ENCODE assay signal across 1 cellular context in the genomic region with DNA sequence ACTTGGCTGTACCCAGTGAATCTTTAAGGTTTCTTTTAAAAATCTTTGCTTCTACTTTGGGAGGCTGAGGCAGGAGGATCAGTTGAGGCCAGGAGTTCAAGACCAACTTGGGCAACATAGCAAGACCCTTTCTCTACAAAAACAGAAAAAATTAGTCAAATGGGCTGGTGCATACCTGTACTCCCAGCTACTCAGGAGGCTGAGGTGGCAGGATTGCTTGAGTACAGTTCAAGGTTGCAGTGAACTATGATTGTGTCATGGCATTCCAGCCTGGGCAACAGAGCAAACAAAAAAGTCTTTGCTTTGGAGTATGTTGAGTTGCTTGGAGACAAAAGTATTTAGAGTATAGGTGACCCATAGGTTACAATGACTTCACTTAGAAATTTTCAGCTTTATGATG.
TF ChIP-seq lines count a peak whose summit lies in the region.

No MANE protein-coding gene starts in this region.

TF ChIP-seq in HepG2, 621 proteins besides CTCF, POLR2A, EP300 and RAD21 (continued from another document and continues in another):
- TF ChIP-seq, protein P1, sequence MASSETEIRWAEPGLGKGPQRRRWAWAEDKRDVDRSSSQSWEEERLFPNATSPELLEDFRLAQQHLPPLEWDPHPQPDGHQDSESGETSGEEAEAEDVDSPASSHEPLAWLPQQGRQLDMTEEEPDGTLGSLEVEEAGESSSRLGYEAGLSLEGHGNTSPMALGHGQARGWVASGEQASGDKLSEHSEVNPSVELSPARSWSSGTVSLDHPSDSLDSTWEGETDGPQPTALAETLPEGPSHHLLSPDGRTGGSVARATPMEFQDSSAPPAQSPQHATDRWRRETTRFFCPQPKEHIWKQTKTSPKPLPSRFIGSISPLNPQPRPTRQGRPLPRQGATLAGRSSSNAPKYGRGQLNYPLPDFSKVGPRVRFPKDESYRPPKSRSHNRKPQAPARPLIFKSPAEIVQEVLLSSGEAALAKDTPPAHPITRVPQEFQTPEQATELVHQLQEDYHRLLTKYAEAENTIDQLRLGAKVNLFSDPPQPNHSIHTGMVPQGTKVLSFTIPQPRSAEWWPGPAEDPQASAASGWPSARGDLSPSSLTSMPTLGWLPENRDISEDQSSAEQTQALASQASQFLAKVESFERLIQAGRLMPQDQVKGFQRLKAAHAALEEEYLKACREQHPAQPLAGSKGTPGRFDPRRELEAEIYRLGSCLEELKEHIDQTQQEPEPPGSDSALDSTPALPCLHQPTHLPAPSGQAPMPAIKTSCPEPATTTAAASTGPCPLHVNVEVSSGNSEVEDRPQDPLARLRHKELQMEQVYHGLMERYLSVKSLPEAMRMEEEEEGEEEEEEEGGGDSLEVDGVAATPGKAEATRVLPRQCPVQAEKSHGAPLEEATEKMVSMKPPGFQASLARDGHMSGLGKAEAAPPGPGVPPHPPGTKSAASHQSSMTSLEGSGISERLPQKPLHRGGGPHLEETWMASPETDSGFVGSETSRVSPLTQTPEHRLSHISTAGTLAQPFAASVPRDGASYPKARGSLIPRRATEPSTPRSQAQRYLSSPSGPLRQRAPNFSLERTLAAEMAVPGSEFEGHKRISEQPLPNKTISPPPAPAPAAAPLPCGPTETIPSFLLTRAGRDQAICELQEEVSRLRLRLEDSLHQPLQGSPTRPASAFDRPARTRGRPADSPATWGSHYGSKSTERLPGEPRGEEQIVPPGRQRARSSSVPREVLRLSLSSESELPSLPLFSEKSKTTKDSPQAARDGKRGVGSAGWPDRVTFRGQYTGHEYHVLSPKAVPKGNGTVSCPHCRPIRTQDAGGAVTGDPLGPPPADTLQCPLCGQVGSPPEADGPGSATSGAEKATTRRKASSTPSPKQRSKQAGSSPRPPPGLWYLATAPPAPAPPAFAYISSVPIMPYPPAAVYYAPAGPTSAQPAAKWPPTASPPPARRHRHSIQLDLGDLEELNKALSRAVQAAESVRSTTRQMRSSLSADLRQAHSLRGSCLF (CRISPR knock-in tag; IDR thresholded peaks at IDR 0.05; ENCODE audit: borderline replicate concordance): no peak
- TF ChIP-seq, protein P2, sequence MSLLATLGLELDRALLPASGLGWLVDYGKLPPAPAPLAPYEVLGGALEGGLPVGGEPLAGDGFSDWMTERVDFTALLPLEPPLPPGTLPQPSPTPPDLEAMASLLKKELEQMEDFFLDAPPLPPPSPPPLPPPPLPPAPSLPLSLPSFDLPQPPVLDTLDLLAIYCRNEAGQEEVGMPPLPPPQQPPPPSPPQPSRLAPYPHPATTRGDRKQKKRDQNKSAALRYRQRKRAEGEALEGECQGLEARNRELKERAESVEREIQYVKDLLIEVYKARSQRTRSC (CRISPR knock-in tag; IDR thresholded peaks at IDR 0.05; ENCODE audit: low read depth): no peak
- TF ChIP-seq ATF7-NPFF (CRISPR knock-in tag; IDR thresholded peaks at IDR 0.05; ENCODE audit: low read depth) (no peak), KMT2A (CRISPR knock-in tag; IDR thresholded peaks at IDR 0.05) (no peak), ZBTB42 (CRISPR knock-in tag; IDR thresholded peaks at IDR 0.05) (no peak), ZNF33B (CRISPR knock-in tag; IDR thresholded peaks at IDR 0.05) (no peak), ZBTB7B (CRISPR knock-in tag; IDR thresholded peaks at IDR 0.05) (no peak), ZNF230 (CRISPR knock-in tag; IDR thresholded peaks at IDR 0.05) (no peak), SP5 (CRISPR knock-in tag; IDR thresholded peaks at IDR 0.05; ENCODE audit: borderline replicate concordance, low read depth) (0 out of 2 replicates have a peak, but pooled peaks have one; percentile 14), HOXA5 (CRISPR knock-in tag; IDR thresholded peaks at IDR 0.05) (no peak), HMG20B (CRISPR knock-in tag; conservative IDR thresholded peaks at IDR 0.05) (peak; percentile 70; the same call in 1 of the 2 replicates), EZH2 (conservative IDR thresholded peaks at IDR 0.05; ENCODE audit: low read depth, low read length) (no peak), ZMAT3 (CRISPR knock-in tag; conservative IDR thresholded peaks at IDR 0.05) (no peak), ZSCAN21 (CRISPR knock-in tag; IDR thresholded peaks at IDR 0.05; ENCODE audit: borderline replicate concordance) (no peak), FOXK1 (CRISPR knock-in tag; IDR thresholded peaks at IDR 0.05; ENCODE audit: borderline replicate concordance, low read depth) (peak; percentile 65; the same call in 1 of the 2 replicates), ZNF546 (CRISPR knock-in tag; conservative IDR thresholded peaks at IDR 0.05) (no peak), RXRA (CRISPR knock-in tag; IDR thresholded peaks at IDR 0.05) (peak; percentile 97; the same call in 1 of the 2 replicates), FOXA3 (CRISPR knock-in tag; IDR thresholded peaks at IDR 0.05) (peak; percentile 77), ZNF790 (CRISPR knock-in tag; IDR thresholded peaks at IDR 0.05; ENCODE audit: borderline replicate concordance) (no peak), ZNF180 (CRISPR knock-in tag; IDR thresholded peaks at IDR 0.05; ENCODE audit: borderline replicate concordance, low read depth) (no peak), FOXA1 (IDR thresholded peaks at IDR 0.05) (no peak), FOXA1 (CRISPR knock-in tag; IDR thresholded peaks at IDR 0.05) (peak; percentile 79), TBX3 (IDR thresholded peaks at IDR 0.05; ENCODE audit: borderline replicate concordance) (peak; percentile 82; the same call in 1 of the 2 replicates), ADNP (CRISPR knock-in tag; IDR thresholded peaks at IDR 0.05) (0 out of 2 replicates have a peak, but pooled peaks have one; percentile 47)
- TF ChIP-seq, protein P3, sequence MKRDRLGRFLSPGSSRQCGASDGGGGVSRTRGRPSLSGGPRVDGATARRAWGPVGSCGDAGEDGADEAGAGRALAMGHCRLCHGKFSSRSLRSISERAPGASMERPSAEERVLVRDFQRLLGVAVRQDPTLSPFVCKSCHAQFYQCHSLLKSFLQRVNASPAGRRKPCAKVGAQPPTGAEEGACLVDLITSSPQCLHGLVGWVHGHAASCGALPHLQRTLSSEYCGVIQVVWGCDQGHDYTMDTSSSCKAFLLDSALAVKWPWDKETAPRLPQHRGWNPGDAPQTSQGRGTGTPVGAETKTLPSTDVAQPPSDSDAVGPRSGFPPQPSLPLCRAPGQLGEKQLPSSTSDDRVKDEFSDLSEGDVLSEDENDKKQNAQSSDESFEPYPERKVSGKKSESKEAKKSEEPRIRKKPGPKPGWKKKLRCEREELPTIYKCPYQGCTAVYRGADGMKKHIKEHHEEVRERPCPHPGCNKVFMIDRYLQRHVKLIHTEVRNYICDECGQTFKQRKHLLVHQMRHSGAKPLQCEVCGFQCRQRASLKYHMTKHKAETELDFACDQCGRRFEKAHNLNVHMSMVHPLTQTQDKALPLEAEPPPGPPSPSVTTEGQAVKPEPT (CRISPR knock-in tag; IDR thresholded peaks at IDR 0.05; ENCODE audit: low read depth): no peak
- TF ChIP-seq, protein P4, sequence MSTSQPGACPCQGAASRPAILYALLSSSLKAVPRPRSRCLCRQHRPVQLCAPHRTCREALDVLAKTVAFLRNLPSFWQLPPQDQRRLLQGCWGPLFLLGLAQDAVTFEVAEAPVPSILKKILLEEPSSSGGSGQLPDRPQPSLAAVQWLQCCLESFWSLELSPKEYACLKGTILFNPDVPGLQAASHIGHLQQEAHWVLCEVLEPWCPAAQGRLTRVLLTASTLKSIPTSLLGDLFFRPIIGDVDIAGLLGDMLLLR (CRISPR knock-in tag; IDR thresholded peaks at IDR 0.05): no peak
- TF ChIP-seq, protein P5, sequence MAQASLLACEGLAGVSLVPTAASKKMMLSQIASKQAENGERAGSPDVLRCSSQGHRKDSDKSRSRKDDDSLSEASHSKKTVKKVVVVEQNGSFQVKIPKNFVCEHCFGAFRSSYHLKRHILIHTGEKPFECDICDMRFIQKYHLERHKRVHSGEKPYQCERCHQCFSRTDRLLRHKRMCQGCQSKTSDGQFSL (CRISPR knock-in tag; IDR thresholded peaks at IDR 0.05): no peak
- TF ChIP-seq, protein P6, sequence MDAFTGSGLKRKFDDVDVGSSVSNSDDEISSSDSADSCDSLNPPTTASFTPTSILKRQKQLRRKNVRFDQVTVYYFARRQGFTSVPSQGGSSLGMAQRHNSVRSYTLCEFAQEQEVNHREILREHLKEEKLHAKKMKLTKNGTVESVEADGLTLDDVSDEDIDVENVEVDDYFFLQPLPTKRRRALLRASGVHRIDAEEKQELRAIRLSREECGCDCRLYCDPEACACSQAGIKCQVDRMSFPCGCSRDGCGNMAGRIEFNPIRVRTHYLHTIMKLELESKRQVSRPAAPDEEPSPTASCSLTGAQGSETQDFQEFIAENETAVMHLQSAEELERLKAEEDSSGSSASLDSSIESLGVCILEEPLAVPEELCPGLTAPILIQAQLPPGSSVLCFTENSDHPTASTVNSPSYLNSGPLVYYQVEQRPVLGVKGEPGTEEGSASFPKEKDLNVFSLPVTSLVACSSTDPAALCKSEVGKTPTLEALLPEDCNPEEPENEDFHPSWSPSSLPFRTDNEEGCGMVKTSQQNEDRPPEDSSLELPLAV (CRISPR knock-in tag; conservative IDR thresholded peaks at IDR 0.05; ENCODE audit: low read depth): no peak
- TF ChIP-seq, protein P7, sequence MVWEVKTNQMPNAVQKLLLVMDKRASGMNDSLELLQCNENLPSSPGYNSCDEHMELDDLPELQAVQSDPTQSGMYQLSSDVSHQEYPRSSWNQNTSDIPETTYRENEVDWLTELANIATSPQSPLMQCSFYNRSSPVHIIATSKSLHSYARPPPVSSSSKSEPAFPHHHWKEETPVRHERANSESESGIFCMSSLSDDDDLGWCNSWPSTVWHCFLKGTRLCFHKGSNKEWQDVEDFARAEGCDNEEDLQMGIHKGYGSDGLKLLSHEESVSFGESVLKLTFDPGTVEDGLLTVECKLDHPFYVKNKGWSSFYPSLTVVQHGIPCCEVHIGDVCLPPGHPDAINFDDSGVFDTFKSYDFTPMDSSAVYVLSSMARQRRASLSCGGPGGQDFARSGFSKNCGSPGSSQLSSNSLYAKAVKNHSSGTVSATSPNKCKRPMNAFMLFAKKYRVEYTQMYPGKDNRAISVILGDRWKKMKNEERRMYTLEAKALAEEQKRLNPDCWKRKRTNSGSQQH (CRISPR knock-in tag; IDR thresholded peaks at IDR 0.05; ENCODE audit: low read depth): peak; percentile 46; the same call in 1 of the 2 replicates
- TF ChIP-seq, protein P8, sequence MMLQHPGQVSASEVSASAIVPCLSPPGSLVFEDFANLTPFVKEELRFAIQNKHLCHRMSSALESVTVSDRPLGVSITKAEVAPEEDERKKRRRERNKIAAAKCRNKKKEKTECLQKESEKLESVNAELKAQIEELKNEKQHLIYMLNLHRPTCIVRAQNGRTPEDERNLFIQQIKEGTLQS (CRISPR knock-in tag; IDR thresholded peaks at IDR 0.05): peak; percentile 75
- TF ChIP-seq, protein P9, sequence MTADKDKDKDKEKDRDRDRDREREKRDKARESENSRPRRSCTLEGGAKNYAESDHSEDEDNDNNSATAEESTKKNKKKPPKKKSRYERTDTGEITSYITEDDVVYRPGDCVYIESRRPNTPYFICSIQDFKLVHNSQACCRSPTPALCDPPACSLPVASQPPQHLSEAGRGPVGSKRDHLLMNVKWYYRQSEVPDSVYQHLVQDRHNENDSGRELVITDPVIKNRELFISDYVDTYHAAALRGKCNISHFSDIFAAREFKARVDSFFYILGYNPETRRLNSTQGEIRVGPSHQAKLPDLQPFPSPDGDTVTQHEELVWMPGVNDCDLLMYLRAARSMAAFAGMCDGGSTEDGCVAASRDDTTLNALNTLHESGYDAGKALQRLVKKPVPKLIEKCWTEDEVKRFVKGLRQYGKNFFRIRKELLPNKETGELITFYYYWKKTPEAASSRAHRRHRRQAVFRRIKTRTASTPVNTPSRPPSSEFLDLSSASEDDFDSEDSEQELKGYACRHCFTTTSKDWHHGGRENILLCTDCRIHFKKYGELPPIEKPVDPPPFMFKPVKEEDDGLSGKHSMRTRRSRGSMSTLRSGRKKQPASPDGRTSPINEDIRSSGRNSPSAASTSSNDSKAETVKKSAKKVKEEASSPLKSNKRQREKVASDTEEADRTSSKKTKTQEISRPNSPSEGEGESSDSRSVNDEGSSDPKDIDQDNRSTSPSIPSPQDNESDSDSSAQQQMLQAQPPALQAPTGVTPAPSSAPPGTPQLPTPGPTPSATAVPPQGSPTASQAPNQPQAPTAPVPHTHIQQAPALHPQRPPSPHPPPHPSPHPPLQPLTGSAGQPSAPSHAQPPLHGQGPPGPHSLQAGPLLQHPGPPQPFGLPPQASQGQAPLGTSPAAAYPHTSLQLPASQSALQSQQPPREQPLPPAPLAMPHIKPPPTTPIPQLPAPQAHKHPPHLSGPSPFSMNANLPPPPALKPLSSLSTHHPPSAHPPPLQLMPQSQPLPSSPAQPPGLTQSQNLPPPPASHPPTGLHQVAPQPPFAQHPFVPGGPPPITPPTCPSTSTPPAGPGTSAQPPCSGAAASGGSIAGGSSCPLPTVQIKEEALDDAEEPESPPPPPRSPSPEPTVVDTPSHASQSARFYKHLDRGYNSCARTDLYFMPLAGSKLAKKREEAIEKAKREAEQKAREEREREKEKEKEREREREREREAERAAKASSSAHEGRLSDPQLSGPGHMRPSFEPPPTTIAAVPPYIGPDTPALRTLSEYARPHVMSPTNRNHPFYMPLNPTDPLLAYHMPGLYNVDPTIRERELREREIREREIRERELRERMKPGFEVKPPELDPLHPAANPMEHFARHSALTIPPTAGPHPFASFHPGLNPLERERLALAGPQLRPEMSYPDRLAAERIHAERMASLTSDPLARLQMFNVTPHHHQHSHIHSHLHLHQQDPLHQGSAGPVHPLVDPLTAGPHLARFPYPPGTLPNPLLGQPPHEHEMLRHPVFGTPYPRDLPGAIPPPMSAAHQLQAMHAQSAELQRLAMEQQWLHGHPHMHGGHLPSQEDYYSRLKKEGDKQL (CRISPR knock-in tag; IDR thresholded peaks at IDR 0.05; ENCODE audit: low read depth): 0 out of 2 replicates have a peak, but pooled peaks have one; percentile 34
- TF ChIP-seq, protein P10, sequence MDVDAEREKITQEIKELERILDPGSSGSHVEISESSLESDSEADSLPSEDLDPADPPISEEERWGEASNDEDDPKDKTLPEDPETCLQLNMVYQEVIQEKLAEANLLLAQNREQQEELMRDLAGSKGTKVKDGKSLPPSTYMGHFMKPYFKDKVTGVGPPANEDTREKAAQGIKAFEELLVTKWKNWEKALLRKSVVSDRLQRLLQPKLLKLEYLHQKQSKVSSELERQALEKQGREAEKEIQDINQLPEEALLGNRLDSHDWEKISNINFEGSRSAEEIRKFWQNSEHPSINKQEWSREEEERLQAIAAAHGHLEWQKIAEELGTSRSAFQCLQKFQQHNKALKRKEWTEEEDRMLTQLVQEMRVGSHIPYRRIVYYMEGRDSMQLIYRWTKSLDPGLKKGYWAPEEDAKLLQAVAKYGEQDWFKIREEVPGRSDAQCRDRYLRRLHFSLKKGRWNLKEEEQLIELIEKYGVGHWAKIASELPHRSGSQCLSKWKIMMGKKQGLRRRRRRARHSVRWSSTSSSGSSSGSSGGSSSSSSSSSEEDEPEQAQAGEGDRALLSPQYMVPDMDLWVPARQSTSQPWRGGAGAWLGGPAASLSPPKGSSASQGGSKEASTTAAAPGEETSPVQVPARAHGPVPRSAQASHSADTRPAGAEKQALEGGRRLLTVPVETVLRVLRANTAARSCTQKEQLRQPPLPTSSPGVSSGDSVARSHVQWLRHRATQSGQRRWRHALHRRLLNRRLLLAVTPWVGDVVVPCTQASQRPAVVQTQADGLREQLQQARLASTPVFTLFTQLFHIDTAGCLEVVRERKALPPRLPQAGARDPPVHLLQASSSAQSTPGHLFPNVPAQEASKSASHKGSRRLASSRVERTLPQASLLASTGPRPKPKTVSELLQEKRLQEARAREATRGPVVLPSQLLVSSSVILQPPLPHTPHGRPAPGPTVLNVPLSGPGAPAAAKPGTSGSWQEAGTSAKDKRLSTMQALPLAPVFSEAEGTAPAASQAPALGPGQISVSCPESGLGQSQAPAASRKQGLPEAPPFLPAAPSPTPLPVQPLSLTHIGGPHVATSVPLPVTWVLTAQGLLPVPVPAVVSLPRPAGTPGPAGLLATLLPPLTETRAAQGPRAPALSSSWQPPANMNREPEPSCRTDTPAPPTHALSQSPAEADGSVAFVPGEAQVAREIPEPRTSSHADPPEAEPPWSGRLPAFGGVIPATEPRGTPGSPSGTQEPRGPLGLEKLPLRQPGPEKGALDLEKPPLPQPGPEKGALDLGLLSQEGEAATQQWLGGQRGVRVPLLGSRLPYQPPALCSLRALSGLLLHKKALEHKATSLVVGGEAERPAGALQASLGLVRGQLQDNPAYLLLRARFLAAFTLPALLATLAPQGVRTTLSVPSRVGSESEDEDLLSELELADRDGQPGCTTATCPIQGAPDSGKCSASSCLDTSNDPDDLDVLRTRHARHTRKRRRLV (CRISPR knock-in tag; IDR thresholded peaks at IDR 0.05): no peak
